Comparison of ENCODE assay signal across 8 cellular contexts in genomic region chr9:98998441-98999151, GRCh38. TPM values are rescaled to one million over a fixed set of nuclear protein-coding genes. Genes with fewer than 3 reads are reported as not detected.
DNase-seq lines count a peak whose midpoint lies in the region; ATAC-seq, FAIRE-seq and TF ChIP-seq lines count a peak whose summit lies in the region.

No MANE protein-coding gene starts in this region.

- DNase-seq in AG04449 (ENCODE audit: low read depth, low spot score) (no peak), GM12892 (ENCODE audit: insufficient read length) (peak; percentile 47), LNCaP clone FGC (ENCODE audit: low read depth) (no peak), WTC11 (ENCODE audit: low spot score) (peak; percentile 88), chondrocyte (ENCODE audit: low spot score) (no peak), left kidney (ENCODE audit: low read depth, low spot score) (peak; percentile 76)
- DNase-seq in stimulated activated CD4-positive, alpha-beta T cell treated with anti-CD3 and anti-CD28 coated beads, Interleukin-1b, Interleukin-23, amount 100 ng/mL, for 48 hours: peak; percentile 60

- H3K4me3 ChIP-seq in AG04449 (ENCODE audit: low read depth, low read length): no peak overlapping the region
- H3K4me3 ChIP-seq in LNCaP clone FGC (ENCODE audit: low read depth, low read length): no peak overlapping the region

- TF ChIP-seq CTCF in AG04449 (IDR thresholded peaks at IDR 0.05; ENCODE audit: insufficient read depth, low read length, missing control alignments) (peak; percentile 96), LNCaP clone FGC (IDR thresholded peaks at IDR 0.05; ENCODE audit: control insufficient read depth, extremely low read depth, insufficient read depth) (peak; percentile 90), WTC11 (IDR thresholded peaks at IDR 0.05) (peak; percentile 91), chondrocyte (IDR thresholded peaks at IDR 0.05) (peak; percentile 97)

- TF ChIP-seq POLR2A in GM12892 (IDR thresholded peaks at IDR 0.05; ENCODE audit: low read depth, low read length): no peak

- H3K9me3 Mint-ChIP-seq in WTC11 (peaks cover 11% of the 10 kb centered on the region), chondrocyte (ENCODE audit: low read depth) (no peaks in the 10 kb centered on the region)

- peak; percentile 92 for ATAC-seq in WTC11
- no peak for ATAC-seq in HG03025 (IDR thresholded peaks at IDR 0.05; ENCODE audit: low FRiP score, unreplicated experiment)

- H3K4me3 Mint-ChIP-seq in WTC11 (no peak overlapping the region), chondrocyte (ENCODE audit: unreplicated experiment) (peak overlapping the region; percentile 47)

- H3K27me3 Mint-ChIP-seq in WTC11 (ENCODE audit: low read depth) (peaks cover 6% of the 10 kb centered on the region), chondrocyte (ENCODE audit: low read depth) (peaks cover 8% of the 10 kb centered on the region)

- CTCF ChIA-PET in AG04449 (lab: Yijun Ruan, JAX): interaction anchor here (0.6 to 18.2 kb wide), 47 partner anchors 8 to 632 kb away, joined by 3 to 342 read pairs (median 4); partner anchors contain the start of gene SEC61B
- CTCF ChIA-PET in WTC11 (lab: Charles Lee): interaction anchor here (0.5 to 4.1 kb wide), 33 partner anchors 10 to 798 kb away, joined by 3 to 42 read pairs (median 3); partner anchors contain the start of gene TGFBR1

- H3K36me3 Mint-ChIP-seq in WTC11 (peaks cover 2% of the 10 kb centered on the region), chondrocyte (ENCODE audit: low read depth) (no peaks in the 10 kb centered on the region)

- H3K4me1 Mint-ChIP-seq in WTC11 (peaks cover 23% of the 10 kb centered on the region), chondrocyte (ENCODE audit: low read depth) (peaks cover 55% of the 10 kb centered on the region)

- POLR2A ChIA-PET in AG04449 (lab: Yijun Ruan, JAX): no interaction called here
- POLR2A ChIA-PET in WTC11 (lab: Charles Lee): interaction anchor here (1.3 kb wide), 1 partner anchor 107 kb away, joined by 5 read pairs; the partner anchor contains the start of gene TGFBR1

- H3K27ac Mint-ChIP-seq in WTC11 (no peak overlapping the region), chondrocyte (ENCODE audit: unreplicated experiment) (peak overlapping the region; percentile 86)

- FAIRE-seq in GM12892 (lab: Jason Lieb, UNC): no peak

TF ChIP-seq in WTC11, 78 proteins besides CTCF, POLR2A, EP300 and RAD21:
- TF ChIP-seq ZNF423 (CRISPR knock-in tag; IDR thresholded peaks at IDR 0.05) (peak; percentile 2; the same call in 1 of the 2 replicates), NFATC4 (CRISPR knock-in tag; IDR thresholded peaks at IDR 0.05) (no peak)

RNA-seq across cellular contexts. Expression of gene COL15A1, which starts 54.9 kb away (rescaled TPM):
- 0.06 TPM for polyA plus RNA-seq in GM12892 (2012; ENCODE audit: missing spikeins)
- total RNA-seq in WTC11 (2021) (0.22 to 0.44 TPM (median 0.39 TPM) in 3 replicates), chondrocyte (5.2 to 7.1 TPM (median 5.4 TPM) in 3 replicates)

Comparison
In these comparisons a context has a peak if more than half of its experiments do, and no peak if none do; other contexts are left out.
1. DNase-seq: peak in GM12892 (single experiment), WTC11 (single experiment), left kidney (single experiment) and stimulated activated CD4-positive, alpha-beta T cell treated with anti-CD3 and anti-CD28 coated beads, Interleukin-1b, Interleukin-23, amount 100 ng/mL, for 48 hours (single experiment); none in AG04449 (single experiment), LNCaP clone FGC (single experiment) and chondrocyte (single experiment).
2. Peak in every context shown above with its lines, with median percentiles within 50 percentile points of each other: CTCF ChIP-seq.